8 cellular contexts compared by ENCODE assay signal in the genomic region with DNA sequence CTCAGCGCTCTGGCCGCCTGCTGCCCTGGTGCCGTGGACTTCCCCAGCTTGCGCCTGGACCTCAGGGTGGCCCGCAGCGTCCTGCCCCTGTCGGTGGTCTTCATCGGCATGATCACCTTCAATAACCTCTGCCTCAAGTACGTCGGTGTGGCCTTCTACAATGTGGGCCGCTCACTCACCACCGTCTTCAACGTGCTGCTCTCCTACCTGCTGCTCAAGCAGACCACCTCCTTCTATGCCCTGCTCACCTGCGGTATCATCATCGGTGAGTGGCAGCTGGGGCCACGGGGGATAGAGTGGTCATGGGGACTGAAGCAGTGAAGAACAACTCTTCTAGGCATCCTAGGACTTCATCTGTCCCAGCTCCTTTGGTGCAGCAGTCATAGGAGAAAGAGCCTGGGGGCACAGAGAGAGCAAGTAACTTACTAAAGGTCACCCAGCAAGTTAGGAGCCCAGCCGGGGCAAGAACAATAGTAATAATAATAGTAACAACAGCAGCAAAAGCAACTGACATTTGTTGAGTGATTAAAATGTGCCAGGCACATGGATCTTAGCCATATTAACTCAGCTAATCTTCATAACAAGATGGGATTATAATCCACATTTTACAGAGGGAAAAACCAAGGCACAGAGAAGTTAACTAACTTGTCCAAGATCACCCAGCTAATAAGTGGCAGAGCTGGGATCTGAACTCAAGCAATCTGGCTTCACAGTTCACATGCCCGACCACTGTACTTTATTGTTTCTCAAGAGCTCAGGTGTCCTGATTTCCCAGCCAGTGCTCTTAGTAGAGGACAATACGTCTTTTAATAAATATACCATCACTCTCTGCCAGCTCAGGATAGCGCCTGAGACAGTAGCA. TPM values are rescaled to one million over a fixed set of nuclear protein-coding genes. Genes with fewer than 3 reads are reported as not detected.
DNase-seq lines count a peak whose midpoint lies in the region; ATAC-seq and TF ChIP-seq lines count a peak whose summit lies in the region.

No MANE protein-coding gene starts in this region.

- H3K4me1 ChIP-seq in thymus (ENCODE audit: control insufficient read depth, insufficient read depth, low read length) = peaks cover 19% of the 10 kb centered on the region

- H3K4me3 Mint-ChIP-seq in activated naive CD8-positive, alpha-beta T cell treated with anti-CD3 and anti-CD28 coated beads, Interleukin-2, amount 50 U/mL, for 24 hours = peak overlapping the region; percentile 90

- 97% methylated on average over 20 of the region's 20 CpGs for WGBS in thymus

- no peak overlapping the region for H3K27ac ChIP-seq in thymus (ENCODE audit: low read depth)

- H3K27me3 ChIP-seq in kidney epithelial cell (ENCODE audit: control insufficient read depth, insufficient read depth, low read length) (no peaks in the 10 kb centered on the region), thymus (ENCODE audit: control insufficient read depth, insufficient read depth) (no peaks in the 10 kb centered on the region)

- peaks cover 36% of the 10 kb centered on the region for H3K4me1 Mint-ChIP-seq in activated naive CD8-positive, alpha-beta T cell treated with anti-CD3 and anti-CD28 coated beads, Interleukin-2, amount 50 U/mL, for 24 hours

- no peaks in the 10 kb centered on the region for H3K27me3 Mint-ChIP-seq in activated naive CD8-positive, alpha-beta T cell treated with anti-CD3 and anti-CD28 coated beads, Interleukin-2, amount 50 U/mL, for 24 hours

- ATAC-seq in activated naive CD8-positive, alpha-beta T cell treated with anti-CD3 and anti-CD28 coated beads, Interleukin-2, amount 50 U/mL, for 24 hours = no peak
- ATAC-seq in GM21786 (IDR thresholded peaks at IDR 0.05; ENCODE audit: unreplicated experiment) (no peak), GM19467 (IDR thresholded peaks at IDR 0.05; ENCODE audit: unreplicated experiment) (no peak)

- H3K36me3 ChIP-seq in kidney epithelial cell (ENCODE audit: control insufficient read depth, insufficient read depth, low read length) = peaks cover 2% of the 10 kb centered on the region
- peaks cover 8% of the 10 kb centered on the region for H3K36me3 ChIP-seq in thymus (ENCODE audit: control insufficient read depth, insufficient read depth)

- no peaks in the 10 kb centered on the region for H3K9me3 Mint-ChIP-seq in activated naive CD8-positive, alpha-beta T cell treated with anti-CD3 and anti-CD28 coated beads, Interleukin-2, amount 50 U/mL, for 24 hours

- DNase-seq in activated CD8-positive, alpha-beta memory T cell treated with anti-CD3 and anti-CD28 coated beads for 24 hours = peak; percentile 55
- DNase-seq in activated CD8-positive, alpha-beta memory T cell treated with anti-CD3 and anti-CD28 coated beads, Interleukin-2, amount 50 U/mL, for 4 hours = no peak
- DNase-seq in activated naive CD8-positive, alpha-beta T cell treated with anti-CD3 and anti-CD28 coated beads, Interleukin-2, amount 50 U/mL, for 24 hours = no peak
- DNase-seq in kidney epithelial cell (ENCODE audit: low read depth) (no peak), NCI-H187 treated with DMSO at 0.1 percent for 48 hours (lab: John Stamatoyannopoulos, UW) (no peak)

- no peak for TF ChIP-seq CTCF in kidney epithelial cell (IDR thresholded peaks at IDR 0.05; ENCODE audit: insufficient read depth, low read length, poor library complexity, severe bottlenecking)

- H3K36me3 Mint-ChIP-seq in activated naive CD8-positive, alpha-beta T cell treated with anti-CD3 and anti-CD28 coated beads, Interleukin-2, amount 50 U/mL, for 24 hours (ENCODE audit: low read depth) = peaks cover 3% of the 10 kb centered on the region

- peak overlapping the region; percentile 70 for H3K4me3 ChIP-seq in kidney epithelial cell (ENCODE audit: low read depth, low read length)
- peak overlapping the region; percentile 82 for H3K4me3 ChIP-seq in thymus (ENCODE audit: low read length)

- H3K27ac Mint-ChIP-seq in activated naive CD8-positive, alpha-beta T cell treated with anti-CD3 and anti-CD28 coated beads, Interleukin-2, amount 50 U/mL, for 24 hours = peak overlapping the region; percentile 90

- H3K9me3 ChIP-seq in thymus (ENCODE audit: control insufficient read depth) = no peaks in the 10 kb centered on the region

RNA-seq across cellular contexts. Expression of a gene that starts 1.4 kb away (rescaled TPM):
- total RNA-seq in kidney epithelial cell = 19.8 and 25.4 TPM in 2 replicates
- polyA plus RNA-seq in thymus = 7.3 TPM

RNA-seq across cellular contexts. Expression of a gene that starts 41.0 kb away (rescaled TPM):
- total RNA-seq in kidney epithelial cell = 8.5 and 9.1 TPM in 2 replicates
- polyA plus RNA-seq in thymus = 12.3 TPM
